25 cellular contexts compared by ENCODE assay signal in genomic region chr15:52204657-52205056, GRCh38.
"Had no signal": no experiment of that assay in that cellular context is flagged by ENCODE, and none has a peak within 500 bp of the region (broad histone marks: within the 10 kb centered on the region; RNA-seq: fewer than 3 reads in every experiment).

No MANE protein-coding gene starts in this region.

- H3K27me3 Mint-ChIP-seq: naive B cell; stimulated activated memory B cell treated with anti-CD40 and anti-IgM and Interleukin-4, amounts not matched to agents 10 μg/mL and 1 μg/mL and 100 μg/mL, for 72 hours; type B pancreatic cell had no signal

- H3K36me3 ChIP-seq: left ventricle myocardium inferior, right lobe of liver, thoracic aorta, vagina had no signal

- H3K27me3 ChIP-seq: right atrium auricular region, right lobe of liver, stomach, tibial artery, vagina had no signal

- H3K79me2 ChIP-seq: parathyroid adenoma had no signal

- H3K9ac ChIP-seq: parathyroid adenoma had no signal

- H3K36me3 Mint-ChIP-seq: naive B cell, natural killer cell had no signal

- H3K27ac Mint-ChIP-seq: mesothelial cell of epicardium; natural killer cell; stimulated activated memory B cell treated with anti-CD40 and anti-IgM and Interleukin-4, amounts not matched to agents 10 μg/mL and 1 μg/mL and 100 μg/mL, for 72 hours; type B pancreatic cell had no signal

- H3K4me2 ChIP-seq: smooth muscle cell had no signal

- H2AFZ ChIP-seq: parathyroid adenoma had no signal

- ATAC-seq: natural killer cell; right lobe of liver; stimulated activated memory B cell treated with anti-CD40 and anti-IgM and Interleukin-4, amounts not matched to agents 10 μg/mL and 1 μg/mL and 100 μg/mL, for 72 hours had no signal

- H3K27ac ChIP-seq: left ventricle myocardium inferior, parathyroid adenoma, right atrium auricular region, right lobe of liver, stomach, thoracic aorta, tibial artery, vagina had no signal

- FAIRE-seq: islet of Langerhans had no signal

- H3K4me3 ChIP-seq: left ventricle myocardium inferior, lung, right atrium auricular region, right lobe of liver, smooth muscle cell, stomach, thoracic aorta, tibial artery, vagina had no signal

- DNase-seq: head of caudate nucleus; hippocampal formation; left ventricle myocardium inferior; mesendoderm; naive B cell; natural killer cell; nucleus accumbens; right lobe of liver; stimulated activated CD4-positive, alpha-beta T cell treated with anti-CD3 and anti-CD28 coated beads, Interleukin-1b, Interleukin-23, amount 100 ng/mL, for 48 hours; stimulated activated CD4-positive, alpha-beta T cell treated with anti-CD3 and anti-CD28 coated beads, Interleukin-2, amount 100 ng/mL, for 48 hours; stimulated activated CD4-positive, alpha-beta T cell treated with anti-CD3 and anti-CD28 coated beads, Interleukin-4, amount 100 ng/mL, for 4 hours; stimulated activated CD8-positive, alpha-beta memory T cell treated with anti-CD3 and anti-CD28 coated beads, Interleukin-4, amount 100 ng/mL, for 48 hours; stimulated activated naive CD4-positive, alpha-beta T cell treated with Interleukin-2 at 50 U/mL for 16 hours; stomach; tibial artery had no signal

- H3K4me1 Mint-ChIP-seq: mesothelial cell of epicardium, natural killer cell had no signal

- H3K9me3 Mint-ChIP-seq: mesothelial cell of epicardium; naive B cell; natural killer cell; stimulated activated memory B cell treated with anti-CD40 and anti-IgM and Interleukin-4, amounts not matched to agents 10 μg/mL and 1 μg/mL and 100 μg/mL, for 72 hours; type B pancreatic cell had no signal

- H3K4me1 ChIP-seq: parathyroid adenoma, right atrium auricular region, stomach, tibial artery, vagina had no signal

- H3K9me3 ChIP-seq: left ventricle myocardium inferior, right atrium auricular region, right lobe of liver, stomach, thoracic aorta, tibial artery, vagina had no signal

- H3K4me3 Mint-ChIP-seq: mesothelial cell of epicardium; naive B cell; natural killer cell; stimulated activated memory B cell treated with anti-CD40 and anti-IgM and Interleukin-4, amounts not matched to agents 10 μg/mL and 1 μg/mL and 100 μg/mL, for 72 hours; type B pancreatic cell had no signal
